12 cellular contexts compared by ENCODE assay signal in genomic region chr20:50142812-50143211, GRCh38. TPM values are rescaled to one million over a fixed set of nuclear protein-coding genes. Genes with fewer than 3 reads are reported as not detected.
DNase-seq lines count a peak whose midpoint lies in the region; ATAC-seq, FAIRE-seq and TF ChIP-seq lines count a peak whose summit lies in the region.
"Had no signal": no experiment of that assay in that cellular context is flagged by ENCODE, and none has a peak within 500 bp of the region (broad histone marks: within the 10 kb centered on the region; RNA-seq: fewer than 3 reads in every experiment).

No MANE protein-coding gene starts in this region.

- CTCF ChIA-PET in A549 (lab: Yijun Ruan, JAX) (interaction anchor here (0.5 to 9.6 kb wide), 6 partner anchors 10 to 58 kb away, joined by 3 to 123 read pairs (median 4); partner anchors contain the start of gene PEDS1), RWPE1 (lab: Yijun Ruan, JAX) (interaction anchor here (1.8 kb wide), 1 partner anchor 22 kb away, joined by 9 read pairs; no protein-coding TSS in a partner anchor)

- peaks cover 3% of the 10 kb centered on the region for H3K9me1 ChIP-seq in keratinocyte (ENCODE audit: control insufficient read depth, extremely low read depth, insufficient read depth, low read length)

- H4K20me1 ChIP-seq in keratinocyte (ENCODE audit: control insufficient read depth, extremely low read depth, insufficient read depth, low read length), result peaks cover 9% of the 10 kb centered on the region

- dilution Hi-C loops in keratinocyte (cut with MboI; ENCODE audit: extremely low pct_ligation_motif_present, low sequenced_read_pairs), result no loop called here

- ATAC-seq in A549, result no peak
- ATAC-seq: esophagus mucosa; HCT116; stimulated activated naive B cell treated with anti-CD40 and anti-IgM and Interleukin-4, amounts not matched to agents 10 μg/mL and 1 μg/mL and 100 μg/mL, for 72 hours had no signal

- no peak for TF ChIP-seq EP300 in A549 (IDR thresholded peaks at IDR 0.05)

- no peak overlapping the region for H2AFZ ChIP-seq in keratinocyte (ENCODE audit: control insufficient read depth, low read length)

- H3K9me3 ChIP-seq in A549 (no peaks in the 10 kb centered on the region), keratinocyte (ENCODE audit: control insufficient read depth, low read depth, low read length) (no peaks in the 10 kb centered on the region), spleen (no peaks in the 10 kb centered on the region)

- peak overlapping the region; percentile 19 for H3K9ac ChIP-seq in keratinocyte (ENCODE audit: control insufficient read depth, extremely low read depth, insufficient read depth, low read length)

- H3K4me2 ChIP-seq in A549 (peak overlapping the region; percentile 74; the same call in 2 of the 3 replicates), keratinocyte (ENCODE audit: control insufficient read depth, extremely low read depth, insufficient read depth, low read depth, low read length) (no peak overlapping the region)

- intact Hi-C loops in spleen (cut with DNase I; ENCODE audit: low total_unique reads), result no loop called here

- FAIRE-seq in A549 (lab: Jason Lieb, UNC) (no peak), keratinocyte (lab: Jason Lieb, UNC) (no peak)

- peaks cover 66% of the 10 kb centered on the region for H3K79me2 ChIP-seq in keratinocyte (ENCODE audit: control insufficient read depth, insufficient read depth, low read length)

- H3K4me1 ChIP-seq in A549, result peaks cover 87% of the 10 kb centered on the region
- peaks cover 80% of the 10 kb centered on the region for H3K4me1 ChIP-seq in keratinocyte (ENCODE audit: control insufficient read depth, extremely low read depth, insufficient read depth, low read length)
- peaks cover 40 to 100% (median 82%) of the 10 kb centered on the region in 6 donors for H3K4me1 ChIP-seq in spleen

- no peaks in the 10 kb centered on the region for H3K27me3 ChIP-seq in keratinocyte (ENCODE audit: control insufficient read depth, extremely low read depth, insufficient read depth, low read length)
- no peaks in the 10 kb centered on the region for H3K27me3 ChIP-seq in spleen (replicated peaks in 1 of 7)

- TF ChIP-seq RAD21 in A549 (conservative IDR thresholded peaks at IDR 0.05 in 1 of 2, IDR thresholded peaks at IDR 0.05 in 1 of 2), result no peak

- no peak for TF ChIP-seq CTCF in A549 (IDR thresholded peaks at IDR 0.05)
- TF ChIP-seq CTCF in RWPE1 (conservative IDR thresholded peaks at IDR 0.05; ENCODE audit: low read depth), result no peak
- TF ChIP-seq CTCF in keratinocyte (optimal IDR thresholded peaks at IDR 0.05 in 1 of 3, IDR thresholded peaks at IDR 0.05 in 1 of 3, conservative IDR thresholded peaks at IDR 0.05 in 1 of 3; ENCODE audit: extremely low read depth in 1 of 3, insufficient read depth in 2 of 3, low read length in 3 of 3), result no peak
- TF ChIP-seq CTCF in spleen (IDR thresholded peaks at IDR 0.05 in 8 of 11, conservative IDR thresholded peaks at IDR 0.05 in 3 of 11), result no peak

- POLR2A ChIA-PET in A549 (lab: Yijun Ruan, JAX), result no interaction called here
- POLR2A ChIA-PET in RWPE1 (lab: Yijun Ruan, JAX; ENCODE audit: low non-redundant PET), result no interaction called here

- H3K27ac ChIP-seq in A549 (peak overlapping the region; percentile 91 to 95), RWPE1 (peak overlapping the region; percentile 98), keratinocyte (ENCODE audit: control insufficient read depth, insufficient read depth, low read length) (peak overlapping the region; percentile 98), spleen (peak overlapping the region in 3 of 8 donors; percentile 52 to 71 (median 69))

- H3K36me3 ChIP-seq in keratinocyte (ENCODE audit: control insufficient read depth in 2 of 2, extremely low read depth in 1 of 2, insufficient read depth in 2 of 2, low read length in 2 of 2), result peaks cover 33 to 42% of the 10 kb centered on the region in 2 experiments
- H3K36me3 ChIP-seq in spleen, result peaks cover 2 to 67% (median 26%) of the 10 kb centered on the region in 6 donors

- H3K4me3 ChIP-seq in A549, result no peak overlapping the region
- H3K4me3 ChIP-seq in keratinocyte (ENCODE audit: control insufficient read depth in 2 of 3, extremely low read depth in 1 of 3, insufficient read depth in 2 of 3, low read depth in 1 of 3, low read length in 3 of 3), result no peak overlapping the region
- H3K4me3 ChIP-seq in spleen, result no peak overlapping the region

- 77% methylated on average over 6 of the region's 6 CpGs for WGBS in A549 (ENCODE audit: missing lambda C conversion rate)
- whole genome bisulfite sequencing in spleen, 5 donors, result 80 to 88% (median 86%) methylated on average over 6 of the region's 6 CpGs

- TF ChIP-seq POLR2A in A549 (IDR thresholded peaks at IDR 0.05; ENCODE audit: low read length) (no peak), spleen (IDR thresholded peaks at IDR 0.05) (no peak)

- DNase-seq in A549 (ENCODE audit: low read depth in 1 of 2, low spot score in 1 of 2) (no peak), DMS53 treated with DMSO at 0.1 percent for 48 hours (lab: John Stamatoyannopoulos, UW; ENCODE audit: unreplicated experiment) (peak; percentile 22), RWPE1 (ENCODE audit: low spot score) (no peak), keratinocyte (ENCODE audit: low read depth, low spot score) (no peak), cerebellar nuclear complex (lab: John Stamatoyannopoulos, UW) (no peak), NCI-H82 treated with DMSO at 0.1 percent for 48 hours (lab: John Stamatoyannopoulos, UW; ENCODE audit: unreplicated experiment) (no peak), SHP77 treated with DMSO at 0.1 percent for 48 hours (lab: John Stamatoyannopoulos, UW) (no peak), spleen (no peak)
- DNase-seq: caudate nucleus; stimulated activated naive B cell treated with anti-CD40 and anti-IgM and Interleukin-4, amounts not matched to agents 10 μg/mL and 1 μg/mL and 100 μg/mL, for 72 hours had no signal

TF ChIP-seq in A549, 52 proteins besides CTCF, POLR2A, EP300 and RAD21 (continues in another document):
- TF ChIP-seq TFCP2L1 (CRISPR knock-in tag; IDR thresholded peaks at IDR 0.05), result no peak
- TF ChIP-seq EHF (CRISPR knock-in tag; IDR thresholded peaks at IDR 0.05), result no peak
- TF ChIP-seq SREBF2 (IDR thresholded peaks at IDR 0.05), result no peak
- no peak for TF ChIP-seq FOXS1 (CRISPR knock-in tag; IDR thresholded peaks at IDR 0.05)
- no peak for TF ChIP-seq TP53 (CRISPR knock-in tag; IDR thresholded peaks at IDR 0.05)
- no peak for TF ChIP-seq SMC3 (IDR thresholded peaks at IDR 0.05)
- no peak for TF ChIP-seq JUN (IDR thresholded peaks at IDR 0.05)
- TF ChIP-seq HOXB5 (CRISPR knock-in tag; IDR thresholded peaks at IDR 0.05), result no peak
- TF ChIP-seq CEBPB (IDR thresholded peaks at IDR 0.05), result no peak

RNA-seq across cellular contexts. Expression of gene PEDS1, which starts 10.7 kb away (rescaled TPM):
- polyA plus RNA-seq in A549 (2011; rRNA removed) (24.5 and 33.5 TPM in 2 replicates), A549 (2017; fragmentation: RNase III; extraction: RNeasy Plus Mini Kit Qiagen cat#74134 plus additional on column Dnase treatment) (23.1 to 26.5 TPM (median 25.8 TPM) in 3 replicates), keratinocyte (48.7 to 77.3 TPM (median 62.3 TPM) in 3 replicates), spleen (10 to 100 TPM in 2 of 3 donors, 1 to 10 TPM in 1; 9.6 to 14.3 (median 12.2) TPM)
- polyA plus RNA-seq in A549 (2012; cell fraction: cytosol; rRNA removed), result 42.2 and 62.3 TPM in 2 replicates
- polyA plus RNA-seq in A549 (2012; cell fraction: nucleus; rRNA removed), result 37.3 and 53.0 TPM in 2 replicates
- polyA minus RNA-seq in A549 (2011; rRNA and poly(A)+ RNA removed), result 59.2 and 69.8 TPM in 2 replicates
- 33.8 TPM for polyA plus RNA-seq in keratinocyte (2011; ENCODE audit: low read depth)
- 70.2 and 70.3 TPM in 2 replicates for polyA plus RNA-seq in keratinocyte (2011; cell fraction: cytosol; rRNA removed)
- polyA plus RNA-seq in keratinocyte (2011; cell fraction: nucleus; rRNA removed), result 95.5 and 103 TPM in 2 replicates
- 45.3 and 52.4 TPM in 2 replicates for polyA plus RNA-seq in keratinocyte (2012; ENCODE audit: low replicate concordance)
- 117 to 209 TPM (median 146 TPM) in 3 replicates for polyA minus RNA-seq in keratinocyte
- polyA minus RNA-seq in keratinocyte (2011; cell fraction: cytosol; rRNA and poly(A)+ RNA removed), result 103 TPM
- 42.4 and 47.5 TPM in 2 replicates for polyA minus RNA-seq in keratinocyte (2011; cell fraction: nucleus; rRNA and poly(A)+ RNA removed)
- total RNA-seq in spleen, result 10 to 100 TPM; 15.3 to 24.8 (median 20.3) TPM

RNA-seq across cellular contexts. Expression of gene UBE2V1, which starts 29.9 kb away (rescaled TPM):
- polyA plus RNA-seq in A549 (2011; rRNA removed) (114 and 141 TPM in 2 replicates), A549 (2017; fragmentation: RNase III; extraction: RNeasy Plus Mini Kit Qiagen cat#74134 plus additional on column Dnase treatment) (129 to 143 TPM (median 130 TPM) in 3 replicates), keratinocyte (61.8 to 155 TPM (median 117 TPM) in 3 replicates), spleen (10 to 100 TPM; 62.3 to 76.9 (median 69.5) TPM)
- polyA plus RNA-seq in A549 (2012; cell fraction: cytosol; rRNA removed), result 71.2 and 72.5 TPM in 2 replicates
- 26.1 and 63.7 TPM in 2 replicates for polyA plus RNA-seq in A549 (2012; cell fraction: nucleus; rRNA removed)
- 62.8 and 69.9 TPM in 2 replicates for polyA minus RNA-seq in A549 (2011; rRNA and poly(A)+ RNA removed)
- 233 TPM for polyA plus RNA-seq in keratinocyte (2011; ENCODE audit: low read depth)
- polyA plus RNA-seq in keratinocyte (2011; cell fraction: cytosol; rRNA removed), result 146 and 182 TPM in 2 replicates
- 132 and 143 TPM in 2 replicates for polyA plus RNA-seq in keratinocyte (2011; cell fraction: nucleus; rRNA removed)
- 92.0 and 131 TPM in 2 replicates for polyA plus RNA-seq in keratinocyte (2012; ENCODE audit: low replicate concordance)
- polyA minus RNA-seq in keratinocyte, result 32.3 to 92.9 TPM (median 62.0 TPM) in 3 replicates
- 37.2 TPM for polyA minus RNA-seq in keratinocyte (2011; cell fraction: cytosol; rRNA and poly(A)+ RNA removed)
- 32.3 and 62.8 TPM in 2 replicates for polyA minus RNA-seq in keratinocyte (2011; cell fraction: nucleus; rRNA and poly(A)+ RNA removed)
- total RNA-seq in spleen, result 100 to 1,000 TPM; 110 to 140 (median 131) TPM

RNA-seq across cellular contexts. Expression of gene CEBPB, which starts 47.8 kb away (rescaled TPM):
- 35.9 and 45.4 TPM in 2 replicates for polyA plus RNA-seq in A549 (2011; rRNA removed)
- 71.1 and 106 TPM in 2 replicates for polyA plus RNA-seq in A549 (2012; cell fraction: cytosol; rRNA removed)
- polyA plus RNA-seq in A549 (2012; cell fraction: nucleus; rRNA removed), result 82.9 and 128 TPM in 2 replicates
- polyA plus RNA-seq in A549 (2017; fragmentation: RNase III; extraction: RNeasy Plus Mini Kit Qiagen cat#74134 plus additional on column Dnase treatment), result 58.9 to 74.0 TPM (median 66.6 TPM) in 3 replicates
- 18.3 and 20.0 TPM in 2 replicates for polyA minus RNA-seq in A549 (2011; rRNA and poly(A)+ RNA removed)
- polyA plus RNA-seq in keratinocyte, result 11.2 to 23.1 TPM (median 15.8 TPM) in 3 replicates
- 29.3 TPM for polyA plus RNA-seq in keratinocyte (2011; ENCODE audit: low read depth)
- polyA plus RNA-seq in keratinocyte (2011; cell fraction: cytosol; rRNA removed), result 8.5 and 17.2 TPM in 2 replicates
- polyA plus RNA-seq in keratinocyte (2011; cell fraction: nucleus; rRNA removed), result 15.7 and 21.8 TPM in 2 replicates
- polyA plus RNA-seq in keratinocyte (2012; ENCODE audit: low replicate concordance), result 20.9 and 67.3 TPM in 2 replicates
- polyA minus RNA-seq in keratinocyte, result 3.1 to 4.4 TPM (median 4.1 TPM) in 3 replicates
- 61.0 TPM for polyA minus RNA-seq in keratinocyte (2011; cell fraction: cytosol; rRNA and poly(A)+ RNA removed)
- 16.2 and 23.4 TPM in 2 replicates for polyA minus RNA-seq in keratinocyte (2011; cell fraction: nucleus; rRNA and poly(A)+ RNA removed)
- total RNA-seq in spleen, result 100 to 1,000 TPM in 5 of 7 donors, 10 to 100 TPM in 2; 64.7 to 273 (median 145) TPM
- 10 to 100 TPM; 24.2 to 26.0 (median 25.3) TPM for polyA plus RNA-seq in spleen
